Comparison of ENCODE assay signal across 16 cellular contexts in genomic region chr16:32283024-32283423, GRCh38. TPM values are rescaled to one million over a fixed set of nuclear protein-coding genes. Genes with fewer than 3 reads are reported as not detected.
DNase-seq lines count a peak whose midpoint lies in the region; ATAC-seq, FAIRE-seq and TF ChIP-seq lines count a peak whose summit lies in the region.
"Not testable (repeated sequence)": the region's sequence is repeated elsewhere in the genome, so short reads cannot be mapped to it uniquely, and the experiment has no call there.
"Had no signal": no experiment of that assay in that cellular context is flagged by ENCODE, and none has a peak within 500 bp of the region (broad histone marks: within the 10 kb centered on the region; RNA-seq: fewer than 3 reads in every experiment).

No MANE protein-coding gene starts in this region.

- intact Hi-C loops in PC-9 (cut with micrococcal nuclease; ENCODE audit: unreplicated experiment); GM12878 (cut with micrococcal nuclease; ENCODE audit: unreplicated experiment); K562 (cut with micrococcal nuclease); HepG2 (cut with micrococcal nuclease; ENCODE audit: unreplicated experiment): not testable (repeated sequence)

- CTCF ChIA-PET in HEK293 (lab: Yijun Ruan, JAX); PC-9 (lab: Charles Lee); GM12878 (lab: Yijun Ruan, JAX); K562 (lab: Yijun Ruan, JAX; ENCODE audit: low intra/inter-chr PET ratio); HepG2 (lab: Yijun Ruan, JAX; ENCODE audit: low intra/inter-chr PET ratio, low total read pairs): not testable (repeated sequence)

- TF ChIP-seq POLR2A in GM12878 (IDR thresholded peaks at IDR 0.05; ENCODE audit: low read depth, low read length); K562 (conservative IDR thresholded peaks at IDR 0.05); HepG2 (IDR thresholded peaks at IDR 0.05; ENCODE audit: insufficient read depth in 1 of 2, low read depth in 2 of 2, low read length in 2 of 2): not testable (repeated sequence)

- H3K27me3 ChIP-seq in PC-9 (ENCODE audit: insufficient read depth, low read depth); GM12878 (replicated peaks in 1 of 2; ENCODE audit: control insufficient read depth in 2 of 2, insufficient read depth in 2 of 2, low read length in 1 of 2); K562 (ENCODE audit: control insufficient read depth in 2 of 2, insufficient read depth in 2 of 2, low read length in 2 of 2); HepG2 (ENCODE audit: control insufficient read depth in 1 of 2, insufficient read depth in 2 of 2, low read length in 2 of 2): not testable (repeated sequence)

- SMC1A ChIA-PET in GM12878 (lab: Charles Lee; ENCODE audit: uncharacterized antibody, unreplicated experiment) = not testable (repeated sequence)

- RAD21 ChIA-PET in GM12878 (lab: Charles Lee; ENCODE audit: unreplicated experiment) = not testable (repeated sequence)

- POLR2A ChIA-PET in HEK293 (lab: Yijun Ruan, JAX); PC-9 (lab: Charles Lee; ENCODE audit: unreplicated experiment); GM12878 (lab: Charles Lee); K562 (lab: Yijun Ruan, JAX); HepG2 (lab: Yijun Ruan, JAX): not testable (repeated sequence)

- H3K9me3 ChIP-seq in HEK293 (ENCODE audit: control insufficient read depth, insufficient read depth, low read depth, low read length); PC-9 (ENCODE audit: insufficient read depth, low read depth); GM12878 (replicated peaks; ENCODE audit: control insufficient read depth, insufficient read depth, low read length); K562 (replicated peaks; ENCODE audit: control insufficient read depth, insufficient read depth, low read depth, low read length); HepG2 (ENCODE audit: low read length): not testable (repeated sequence)

- not testable (repeated sequence) for H3K9me1 ChIP-seq in K562 (ENCODE audit: control insufficient read depth, insufficient read depth, low read length)

- TF ChIP-seq RAD21 in GM12878 (IDR thresholded peaks at IDR 0.05; ENCODE audit: insufficient read depth, low read depth, low read length); K562 (CRISPR knock-in tag; conservative IDR thresholded peaks at IDR 0.05 in 1 of 2, IDR thresholded peaks at IDR 0.05 in 1 of 2); HepG2 (CRISPR knock-in tag; IDR thresholded peaks at IDR 0.05): not testable (repeated sequence)

- H3K36me3 ChIP-seq in HEK293 (ENCODE audit: control insufficient read depth in 2 of 2, insufficient read depth in 1 of 2, low read length in 2 of 2); PC-9 (ENCODE audit: low read depth); GM12878 (ENCODE audit: control insufficient read depth in 2 of 2, insufficient read depth in 2 of 2, low read length in 1 of 2); K562 (ENCODE audit: control insufficient read depth, insufficient read depth, low read length); HepG2 (replicated peaks in 1 of 2; ENCODE audit: control insufficient read depth in 1 of 2, insufficient read depth in 2 of 2, low read length in 2 of 2): not testable (repeated sequence)

- not testable (repeated sequence) for H3K79me2 ChIP-seq in PC-9 (ENCODE audit: low read depth); GM12878 (ENCODE audit: control insufficient read depth, insufficient read depth, low read length); K562 (ENCODE audit: control insufficient read depth, insufficient read depth, low read length); HepG2 (ENCODE audit: insufficient read depth, low read length)

- not testable (repeated sequence) for H3K4me3 ChIP-seq in HEK293 (ENCODE audit: low read depth, low read length); PC-9; GM12878; K562; HepG2 (replicated peaks in 1 of 3; ENCODE audit: insufficient read depth in 1 of 3, low read depth in 2 of 3, low read length in 3 of 3)

- not testable (repeated sequence) for ATAC-seq in GM12878, K562, HepG2

- not testable (repeated sequence) for H3K9ac ChIP-seq in GM12878 (ENCODE audit: control insufficient read depth, insufficient read depth, low read length); K562 (ENCODE audit: insufficient read depth in 1 of 2, low read depth in 2 of 2, low read length in 2 of 2); HepG2 (ENCODE audit: insufficient read depth, low read depth, low read length)

- not testable (repeated sequence) for TF ChIP-seq EP300 in GM12878 (IDR thresholded peaks at IDR 0.05; ENCODE audit: borderline replicate concordance in 1 of 2, control insufficient read depth in 1 of 2, low read depth in 2 of 2, low read length in 2 of 2); K562 (IDR thresholded peaks at IDR 0.05; ENCODE audit: low read length); HepG2 (IDR thresholded peaks at IDR 0.05; ENCODE audit: low read depth in 2 of 2, low read length in 2 of 2); HepG2 (CRISPR knock-in tag; IDR thresholded peaks at IDR 0.05; ENCODE audit: borderline replicate concordance)

- not testable (repeated sequence) for H3K27ac ChIP-seq in HEK293 (ENCODE audit: extremely low read depth, low read depth, low read length); GM12878 (ENCODE audit: control insufficient read depth, insufficient read depth); K562 (ENCODE audit: extremely low read depth, low read depth, low read length); HepG2 (ENCODE audit: extremely low read length, insufficient read depth, low read length)
- peak overlapping the region; percentile 53; the same call in 1 of the 2 replicates for H3K27ac ChIP-seq in PC-9

- in situ Hi-C loops in GM12878 (cut with MboI); K562 (cut with MboI); HepG2 (cut with HindIII; ENCODE audit: extremely low pct_ligation_motif_present, low pct_unique_long_range_greater_than_20kb): not testable (repeated sequence)

- not testable (repeated sequence) for H3F3A ChIP-seq in PC-9 (ENCODE audit: insufficient read depth, low read depth)

- H4K20me1 ChIP-seq in PC-9 (ENCODE audit: insufficient read depth); GM12878 (ENCODE audit: control insufficient read depth, insufficient read depth); K562 (replicated peaks; ENCODE audit: control insufficient read depth, insufficient read depth, low read length); HepG2 (ENCODE audit: insufficient read depth, low read length): not testable (repeated sequence)

- not testable (repeated sequence) for H2AFZ ChIP-seq in PC-9; GM12878 (ENCODE audit: control insufficient read depth, low read depth, low read length); K562 (ENCODE audit: low read depth, low read length); HepG2 (ENCODE audit: low read length)

- not testable (repeated sequence) for H3K4me2 ChIP-seq in PC-9; GM12878 (ENCODE audit: control insufficient read depth, insufficient read depth); K562 (ENCODE audit: insufficient read depth, low read length); HepG2 (ENCODE audit: low read depth, low read length)

- H3K9me2 ChIP-seq in PC-9 (ENCODE audit: insufficient read depth) = not testable (repeated sequence)

- not testable (repeated sequence) for DNase-seq in PC-9; GM12878 (ENCODE audit: low read depth, low spot score); K562 (ENCODE audit: extremely low read depth in 1 of 4, low spot score in 3 of 4); frontal cortex (ENCODE audit: low spot score in 2 of 2); HepG2 (ENCODE audit: low spot score)

- BruUV-seq in PC-9 (replicated peaks; lab: Mats Ljungman, UMichigan); GM12878 (replicated peaks; lab: Mats Ljungman, UMichigan); K562 (replicated peaks; lab: Mats Ljungman, UMichigan); HepG2 (replicated peaks; lab: Mats Ljungman, UMichigan): not testable (repeated sequence)

- not testable (repeated sequence) for FAIRE-seq in GM12878 (lab: Jason Lieb, UNC); K562 (lab: Jason Lieb, UNC); HepG2 (lab: Jason Lieb, UNC)
- FAIRE-seq in frontal cortex (lab: Jason Lieb, UNC) = peak; percentile 13

- TF ChIP-seq CTCF in HEK293 (tag by site-specific recombination; IDR thresholded peaks at IDR 0.05); PC-9 (conservative IDR thresholded peaks at IDR 0.05); GM12878 (IDR thresholded peaks at IDR 0.05 in 2 of 3, conservative IDR thresholded peaks at IDR 0.05 in 1 of 3; ENCODE audit: control insufficient read depth in 2 of 3, extremely low read depth in 1 of 3, insufficient read depth in 1 of 3, low read depth in 3 of 3, low read length in 3 of 3); K562 (IDR thresholded peaks at IDR 0.05 in 2 of 3, conservative IDR thresholded peaks at IDR 0.05 in 1 of 3; ENCODE audit: insufficient read depth in 2 of 3, low read depth in 1 of 3, low read length in 3 of 3); HepG2 (CRISPR knock-in tag; IDR thresholded peaks at IDR 0.05): not testable (repeated sequence)

- not testable (repeated sequence) for H3K4me1 ChIP-seq in HEK293 (ENCODE audit: control insufficient read depth, insufficient read depth, low read length); PC-9 (replicated peaks; ENCODE audit: insufficient read depth); GM12878 (ENCODE audit: control insufficient read depth, insufficient read depth, low read length); K562 (replicated peaks in 1 of 2; ENCODE audit: control insufficient read depth in 2 of 2, insufficient read depth in 2 of 2, low read length in 2 of 2); HepG2 (ENCODE audit: insufficient read depth, low read length)

RNA-seq across cellular contexts. Expression of gene TP53TG3D, which starts 29.9 kb away (rescaled TPM):
- total RNA-seq in PC-9 (2021) (not detected in 2 replicates), GM12878 (2014; rRNA removed) (not detected in 2 replicates), GM12878 (2014; rRNA removed; fragmentation: Illumina TruSeq; extraction: Trizol) (not detected in 2 replicates), GM12878 (2021) (not detected in 2 replicates), K562 (2014; rRNA removed) (1.3 and 2.4 TPM in 2 replicates), K562 (2014; rRNA removed; fragmentation: Illumina TruSeq; extraction: Trizol) (2.8 and 3.2 TPM in 2 replicates), K562 (2015; rRNA removed; fragmentation: Illumina TruSeq; extraction: Trizol) (3.6 and 3.7 TPM in 2 replicates), K562 (2021) (2.5 and 2.8 TPM in 2 replicates), frontal cortex (1.2 TPM), HepG2 (2016; rRNA removed; fragmentation: Illumina TruSeq; extraction: Trizol) (not detected in 2 replicates)
- total RNA-seq in GM12878 (2013; cell fraction: nucleolus; rRNA removed) = not detected in 2 replicates
- polyA plus RNA-seq in GM12878 (2011; ENCODE audit: low read depth) = not detected
- polyA plus RNA-seq in GM12878 (2011; rRNA removed) (not detected in 2 replicates), GM12878 (2014; fragmentation: Illumina TruSeq; extraction: Trizol) (not detected in 2 replicates), GM12878 (2014; fragmentation: Nextera tagmentation; extraction: Ambion mirVana) (not detected), GM12878 (2014; rRNA removed) (0.24 TPM in 1 of 2 replicates, not detected in the other), GM12878 (2016; fragmentation: Nextera tagmentation; extraction: Ambion mirVana) (not detected), K562 (2011; rRNA removed) (1.8 and 3.2 TPM in 2 replicates), K562 (2014; fragmentation: Illumina TruSeq; extraction: Trizol) (3.6 and 4.8 TPM in 2 replicates), K562 (2014; fragmentation: Nextera tagmentation; extraction: Ambion mirVana) (10 to 100 TPM in 1 of 2 experiments, 1 to 10 TPM in 1; 9.1 to 11.7 TPM), K562 (2014; rRNA removed) (3.9 and 5.8 TPM in 2 replicates), HepG2 (2011; rRNA removed) (not detected in 2 replicates)
- not detected in 2 replicates for polyA plus RNA-seq in GM12878 (2011; cell fraction: cytosol; rRNA removed)
- not detected in 2 replicates for polyA plus RNA-seq in GM12878 (2011; cell fraction: nucleus; rRNA removed)
- polyA plus RNA-seq in GM12878 (2012) = not detected in 2 replicates
- not detected in 2 replicates for polyA minus RNA-seq in GM12878 (2011; rRNA and poly(A)+ RNA removed)
- not detected in 2 replicates for polyA minus RNA-seq in GM12878 (2011; cell fraction: cytosol; rRNA and poly(A)+ RNA removed)
- polyA minus RNA-seq in GM12878 (2011; cell fraction: nucleus; rRNA and poly(A)+ RNA removed) = not detected in 2 replicates
- total RNA-seq in K562 (2011; cell fraction: chromatin; rRNA removed; ENCODE audit: low replicate concordance) = 4.2 and 4.4 TPM in 2 replicates
- 3.7 and 4.0 TPM in 2 replicates for total RNA-seq in K562 (2011; cell fraction: nucleolus; rRNA removed)
- total RNA-seq in K562 (2011; cell fraction: nucleoplasm; rRNA removed) = 3.7 and 4.4 TPM in 2 replicates
- 2.0 and 2.4 TPM in 2 replicates for polyA plus RNA-seq in K562 (2011; cell fraction: cytosol; rRNA removed)
- 6.6 and 10.9 TPM in 2 replicates for polyA plus RNA-seq in K562 (2011; cell fraction: nucleus; rRNA removed)
- polyA plus RNA-seq in K562 (2012) = 2.9 and 5.7 TPM in 2 replicates
- 0.67 and 1.1 TPM in 2 replicates for polyA minus RNA-seq in K562 (2011; rRNA and poly(A)+ RNA removed)
- 1.4 TPM in 1 of 2 replicates, not detected in the other for polyA minus RNA-seq in K562 (2011; cell fraction: cytosol; rRNA and poly(A)+ RNA removed)
- 1.6 and 4.8 TPM in 2 replicates for polyA minus RNA-seq in K562 (2011; cell fraction: nucleus; rRNA and poly(A)+ RNA removed)
- total RNA-seq in HepG2 (2016; cell fraction: cytosol; rRNA removed; fragmentation: Illumina TruSeq; extraction: Trizol; ENCODE audit: low read depth) = not detected in 2 replicates
- not detected in 2 replicates for total RNA-seq in HepG2 (2016; cell fraction: insoluble cytoplasmic fraction; rRNA removed; fragmentation: Illumina TruSeq; extraction: Trizol)
- total RNA-seq in HepG2 (2016; cell fraction: membrane; rRNA removed; fragmentation: Illumina TruSeq; extraction: Trizol) = not detected in 2 replicates
- total RNA-seq in HepG2 (2016; cell fraction: nucleus; rRNA removed; fragmentation: Illumina TruSeq; extraction: Trizol) = not detected in 2 replicates
- polyA plus RNA-seq in HepG2 (2011; cell fraction: cytosol; rRNA removed) = not detected in 2 replicates
- not detected in 2 replicates for polyA plus RNA-seq in HepG2 (2011; cell fraction: nucleus; rRNA removed)
- polyA plus RNA-seq in HepG2 (2012) = not detected in 2 replicates
- not detected in 2 replicates for polyA plus RNA-seq in HepG2 (2016; cell fraction: cytosol; fragmentation: Illumina TruSeq; extraction: Trizol; ENCODE audit: low read depth)
- polyA plus RNA-seq in HepG2 (2016; cell fraction: insoluble cytoplasmic fraction; fragmentation: Illumina TruSeq; extraction: Trizol; ENCODE audit: low read depth) = not detected in 2 replicates
- not detected in 2 replicates for polyA plus RNA-seq in HepG2 (2016; cell fraction: membrane; fragmentation: Illumina TruSeq; extraction: Trizol; ENCODE audit: low read depth)
- not detected in 2 replicates for polyA plus RNA-seq in HepG2 (2016; cell fraction: nucleus; fragmentation: Illumina TruSeq; extraction: Trizol; ENCODE audit: insufficient read depth, low read depth)
- not detected in 2 replicates for polyA minus RNA-seq in HepG2 (2011; rRNA and poly(A)+ RNA removed; ENCODE audit: low replicate concordance)
- not detected in 2 replicates for polyA minus RNA-seq in HepG2 (2011; cell fraction: cytosol; rRNA and poly(A)+ RNA removed)
- not detected in 2 replicates for polyA minus RNA-seq in HepG2 (2011; cell fraction: nucleus; rRNA and poly(A)+ RNA removed)
- total RNA-seq: A172; A673; B cell; Caco-2; Calu3; CD4-positive, alpha-beta memory T cell; CD4-positive, CD25-positive, alpha-beta regulatory T cell; CD8-positive, alpha-beta T cell had no signal
- polyA plus RNA-seq: AG04450, CD14-positive monocyte had no signal
